Comparison of ENCODE assay signal across 19 cellular contexts in the genomic region with DNA sequence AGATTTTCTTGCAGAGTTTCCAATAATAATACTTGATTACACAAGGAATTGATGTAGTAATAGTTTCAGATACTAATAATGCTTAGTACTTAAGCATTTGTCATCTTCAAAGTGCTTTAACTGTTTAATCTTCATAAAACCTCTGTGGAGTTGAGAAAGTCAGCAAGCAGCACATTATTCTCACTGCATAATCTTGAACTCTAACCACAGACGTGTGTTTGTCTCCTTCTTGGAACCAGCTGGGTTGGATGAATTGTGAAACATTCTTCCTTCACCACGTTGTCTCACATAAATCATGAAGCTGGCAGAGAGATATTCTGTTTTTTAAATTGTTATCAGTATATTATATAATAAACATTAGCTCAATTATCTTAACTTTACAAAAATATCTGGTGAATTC.
"Had no signal": no experiment of that assay in that cellular context is flagged by ENCODE, and none has a peak within 500 bp of the region (broad histone marks: within the 10 kb centered on the region; RNA-seq: fewer than 3 reads in every experiment).

No MANE protein-coding gene starts in this region.

- H3K27ac Mint-ChIP-seq: activated CD8-positive, alpha-beta T cell treated with anti-CD3 and anti-CD28 coated beads, Interleukin-2, amount 10 ng/mL, durations not matched to agents 7 days and 5 days; activated naive CD4-positive, alpha-beta T cell treated with anti-CD3 and anti-CD28 coated beads, Interleukin-2, amount 50 U/mL, for 72 hours; mesothelial cell of epicardium; T-helper 1 cell treated with Interleukin-12 subunit alpha and Interleukin-12 subunit beta and Interleukin-4 antibody, amounts not matched to agents 30 μg/mL and 1 μg/mL, for 36 hours had no signal

- H3K36me3 ChIP-seq: cardiac muscle cell, lower lobe of right lung, right lobe of liver, spleen, stomach, WERI-Rb-1 had no signal

- H3K4me1 Mint-ChIP-seq: mesothelial cell of epicardium had no signal

- H3K27ac ChIP-seq: cardiac muscle cell, lower lobe of right lung, psoas muscle, right lobe of liver, spleen, stomach, testis, WERI-Rb-1 had no signal

- ATAC-seq: activated CD8-positive, alpha-beta T cell treated with anti-CD3 and anti-CD28 coated beads, Interleukin-2, amount 10 ng/mL, durations not matched to agents 7 days and 5 days; activated naive CD4-positive, alpha-beta T cell treated with anti-CD3 and anti-CD28 coated beads, Interleukin-2, amount 50 U/mL, for 72 hours; lower lobe of right lung; psoas muscle; right lobe of liver had no signal

- H3K4me3 Mint-ChIP-seq: activated CD8-positive, alpha-beta T cell treated with anti-CD3 and anti-CD28 coated beads, Interleukin-2, amount 10 ng/mL, durations not matched to agents 7 days and 5 days; mesothelial cell of epicardium; T-helper 1 cell treated with Interleukin-12 subunit alpha and Interleukin-12 subunit beta and Interleukin-4 antibody, amounts not matched to agents 30 μg/mL and 1 μg/mL, for 36 hours had no signal

- H3K4me3 ChIP-seq: cardiac muscle cell, lower lobe of right lung, psoas muscle, right lobe of liver, spleen, stomach, testis had no signal

- H3K4me1 ChIP-seq: lower lobe of right lung, psoas muscle, right lobe of liver, spleen, stomach, testis had no signal

- H3K9me3 ChIP-seq: lower lobe of right lung, psoas muscle, right lobe of liver, testis had no signal

- H3K9me3 Mint-ChIP-seq: T-helper 1 cell treated with Interleukin-12 subunit alpha and Interleukin-12 subunit beta and Interleukin-4 antibody, amounts not matched to agents 30 μg/mL and 1 μg/mL, for 36 hours had no signal

- H3K36me3 Mint-ChIP-seq: mesothelial cell of epicardium had no signal

- DNase-seq: activated CD8-positive, alpha-beta memory T cell treated with anti-CD3 and anti-CD28 coated beads, Interleukin-2, amount 50 U/mL, for 4 hours; activated CD8-positive, alpha-beta T cell treated with anti-CD3 and anti-CD28 coated beads, Interleukin-2, amount 10 ng/mL, durations not matched to agents 7 days and 5 days; activated effector memory CD4-positive, alpha-beta T cell treated with anti-CD3 and anti-CD28 coated beads, Interleukin-2, amount 50 U/mL, for 16 hours; activated T-cell treated with anti-CD3 and anti-CD28 coated beads, Interleukin-2, amount 50 U/mL, for 48 hours; anterior cingulate cortex; foreskin fibroblast; glutamatergic neuron; lower lobe of right lung; psoas muscle; right lobe of liver; spleen; stimulated activated CD4-positive, alpha-beta T cell treated with anti-CD3 and anti-CD28 coated beads, Interleukin-1b, Interleukin-23, amount 100 ng/mL, for 48 hours; stomach; testis; WERI-Rb-1 had no signal

- H3K27me3 ChIP-seq: cardiac muscle cell, right lobe of liver, stomach, testis had no signal
